In genomic region chr6:85678000-85678601, GRCh38 we compare ENCODE assay signal across 7 cellular contexts. TPM values are rescaled to one million over a fixed set of nuclear protein-coding genes. Genes with fewer than 3 reads are reported as not detected.
DNase-seq lines count a peak whose midpoint lies in the region; ATAC-seq and TF ChIP-seq lines count a peak whose summit lies in the region.

No MANE protein-coding gene starts in this region.

- no peak overlapping the region for H2BK20ac ChIP-seq in H9 (ENCODE audit: low read depth, low read length, poor library complexity, severe bottlenecking)

- peak overlapping the region; percentile 24 for H2BK5ac ChIP-seq in H9 (ENCODE audit: insufficient read length, low read length)

- H3K27ac ChIP-seq in H9 (ENCODE audit: insufficient read length, low read depth, low read length) (peak overlapping the region; percentile 3), SJCRH30 (peak overlapping the region; percentile 99)

- H2BK15ac ChIP-seq in H9 (ENCODE audit: low read depth, low read length), result no peak overlapping the region

- H3K4me1 ChIP-seq in H9 (ENCODE audit: insufficient read depth, low read length) (no peaks in the 10 kb centered on the region), SJCRH30 (peaks cover 9% of the 10 kb centered on the region)

- no peaks in the 10 kb centered on the region for H3K79me1 ChIP-seq in H9 (ENCODE audit: insufficient read depth, low read depth, low read length, poor library complexity, severe bottlenecking)

- H2AFZ ChIP-seq in H9 (ENCODE audit: low read length), result no peak overlapping the region

- no peak overlapping the region for H4K8ac ChIP-seq in H9 (replicated peaks; ENCODE audit: insufficient read length, low read depth, low read length)

- H3K4me3 Mint-ChIP-seq in H9 (peak overlapping the region; percentile 99 to 100), osteocyte (ENCODE audit: unreplicated experiment) (peak overlapping the region; percentile 95)

- no peak overlapping the region for H2AK5ac ChIP-seq in H9 (ENCODE audit: insufficient read length, low read length)

- H4K20me1 ChIP-seq in H9 (ENCODE audit: control insufficient read depth, insufficient read depth, insufficient read length), result peaks cover 3% of the 10 kb centered on the region

- H3K9ac ChIP-seq in H9 (ENCODE audit: extremely low read depth, insufficient read length, low read length), result peak overlapping the region; percentile 96

- peaks cover 27% of the 10 kb centered on the region; the same call in 1 of the 2 replicates for H3K79me2 ChIP-seq in H9 (ENCODE audit: insufficient read depth, low read length)

- peaks cover 5% of the 10 kb centered on the region; the same call in 1 of the 2 replicates for H3K27me3 Mint-ChIP-seq in H9 (ENCODE audit: low read depth)
- no peaks in the 10 kb centered on the region for H3K27me3 Mint-ChIP-seq in osteocyte (ENCODE audit: unreplicated experiment)

- H2BK12ac ChIP-seq in H9 (ENCODE audit: insufficient read length, low read depth, low read length), result no peak overlapping the region

- no CpG with 5 or more reads among the region's 34 CpGs for WGBS in H9 (ENCODE audit: extremely low coverage, insufficient read length, low lambda C conversion rate)

- H3T11ph ChIP-seq in H9 (ENCODE audit: low read length), result no peak overlapping the region

- H3K14ac ChIP-seq in H9 (ENCODE audit: insufficient read depth, low read length), result peak overlapping the region; percentile 88

- no peak overlapping the region for H3K23ac ChIP-seq in H9 (ENCODE audit: insufficient read length, low read depth, low read length)

- peak overlapping the region; percentile 93 for H3K4me2 ChIP-seq in H9 (ENCODE audit: insufficient read depth, insufficient read length, low read length)

- H4K5ac ChIP-seq in H9 (ENCODE audit: insufficient read length, low read depth, low read length), result no peak overlapping the region

- no peak for DNase-seq in H9
- no peak for DNase-seq in SJCRH30
- DNase-seq in fibroblast of mammary gland (ENCODE audit: low read depth), result peak; percentile 8
- DNase-seq in osteocyte (ENCODE audit: extremely low spot score, unreplicated experiment), result no peak
- DNase-seq in cerebellum (ENCODE audit: low spot score), result no peak
- no peak for DNase-seq in GOT3 (lab: John Stamatoyannopoulos, UW)

- H4K91ac ChIP-seq in H9 (ENCODE audit: insufficient read length, low read depth, low read length), result no peak overlapping the region

- no peak overlapping the region; the same call in 1 of the 2 replicates for H3K4ac ChIP-seq in H9 (ENCODE audit: low read depth, low read length)

- peak overlapping the region; percentile 99 to 100 (median 100) for H3K27ac Mint-ChIP-seq in H9
- H3K27ac Mint-ChIP-seq in osteocyte (ENCODE audit: unreplicated experiment), result peak overlapping the region; percentile 96

- no peak for ATAC-seq in GM21528 (IDR thresholded peaks at IDR 0.05; ENCODE audit: low FRiP score, unreplicated experiment)

- H3K4me1 Mint-ChIP-seq in H9, result peaks cover 41 to 42% of the 10 kb centered on the region in 2 experiments
- peaks cover 45% of the 10 kb centered on the region for H3K4me1 Mint-ChIP-seq in osteocyte (ENCODE audit: unreplicated experiment)

- peak overlapping the region; percentile 45 for H3K56ac ChIP-seq in H9 (ENCODE audit: insufficient read length, low read depth, low read length)

- H3K36me3 Mint-ChIP-seq in H9 (ENCODE audit: insufficient read depth in 1 of 3, low read depth in 3 of 3) (peaks cover 46 to 51% (median 49%) of the 10 kb centered on the region in 3 experiments), osteocyte (ENCODE audit: unreplicated experiment) (peaks cover 36% of the 10 kb centered on the region)

- TF ChIP-seq CTCF in H9 (conservative IDR thresholded peaks at IDR 0.05) (no peak), fibroblast of mammary gland (conservative IDR thresholded peaks at IDR 0.05; ENCODE audit: control insufficient read depth, insufficient read depth, low read depth, low read length) (no peak), osteocyte (IDR thresholded peaks at IDR 0.05) (no peak)

- peaks cover 44% of the 10 kb centered on the region for H3K36me3 ChIP-seq in SJCRH30

- no peak overlapping the region for H2BK120ac ChIP-seq in H9 (ENCODE audit: low read depth, low read length, poor library complexity, severe bottlenecking)

- H3K23me2 ChIP-seq in H9 (ENCODE audit: insufficient read length, low read depth, low read length, poor library complexity, severe bottlenecking), result peaks cover 9% of the 10 kb centered on the region

- H3K9me3 Mint-ChIP-seq in H9 (peaks cover 11 to 12% of the 10 kb centered on the region in 2 experiments; a peak in 4 of 5 replicates), osteocyte (ENCODE audit: unreplicated experiment) (no peaks in the 10 kb centered on the region)

- H3K9me3 ChIP-seq in H9 (ENCODE audit: control insufficient read depth, low read depth, low read length) (no peaks in the 10 kb centered on the region), SJCRH30 (replicated peaks) (no peaks in the 10 kb centered on the region)

- H3K4me3 ChIP-seq in SJCRH30 (peak overlapping the region; percentile 94), fibroblast of mammary gland (ENCODE audit: control insufficient read depth, low read depth, low read length) (peak overlapping the region; percentile 99)

- peak overlapping the region; percentile 75 for H3K18ac ChIP-seq in H9 (ENCODE audit: insufficient read length, low read depth, low read length)

- H3K27me3 ChIP-seq in H9 (ENCODE audit: insufficient read depth, low read length), result no peaks in the 10 kb centered on the region
- H3K27me3 ChIP-seq in SJCRH30, result no peaks in the 10 kb centered on the region

RNA-seq across cellular contexts. Expression of gene SYNCRIP, which starts 35.4 kb away (rescaled TPM):
- 189 and 199 TPM in 2 replicates for total RNA-seq in H9 (2021)
- 137 and 151 TPM in 2 replicates for total RNA-seq in SJCRH30 (2014; rRNA removed; shearing (Covaris generic))
- 93.7 and 94.0 TPM in 2 replicates for total RNA-seq in osteocyte
- total RNA-seq in cerebellum, result 95.2 TPM
